In the genomic region with DNA sequence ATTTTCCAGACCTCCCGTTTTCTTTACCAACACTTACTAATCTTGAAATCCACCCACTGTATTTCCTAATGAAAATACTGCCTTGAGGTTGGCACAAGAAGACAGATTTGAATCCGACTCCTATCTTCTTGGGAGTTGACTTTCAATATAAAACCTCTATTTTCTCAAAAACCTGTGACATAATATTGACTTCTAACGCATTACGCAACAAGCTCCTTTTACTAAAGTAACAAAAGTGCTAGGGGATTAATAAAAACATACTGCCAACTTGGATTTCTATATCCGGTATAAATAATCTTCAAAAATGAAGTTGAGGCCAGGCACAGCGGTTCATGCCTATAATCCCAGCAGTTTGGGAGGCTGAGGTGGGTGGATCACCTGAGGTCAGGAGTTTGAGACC, we compare ENCODE assay signal across 33 cellular contexts.
"Had no signal": no experiment of that assay in that cellular context is flagged by ENCODE, and none has a peak within 500 bp of the region (broad histone marks: within the 10 kb centered on the region; RNA-seq: fewer than 3 reads in every experiment).

No MANE protein-coding gene starts in this region.

- FAIRE-seq: astrocyte, bronchial epithelial cell had no signal

- ATAC-seq: activated naive CD4-positive, alpha-beta T cell treated with anti-CD3 and anti-CD28 coated beads, Interleukin-2, amount 50 U/mL, for 72 hours; activated naive CD8-positive, alpha-beta T cell treated with anti-CD3 and anti-CD28 coated beads, Interleukin-2, amount 50 U/mL, for 24 hours; activated T-cell treated with anti-CD3 and anti-CD28 coated beads, Interleukin-2, amount 50 U/mL, for 4 hours; activated T-cell treated with anti-CD3 and anti-CD28 coated beads, Interleukin-2, amount 50 U/mL, for 72 hours; activated T-helper 17 cell treated with anti-CD3 and anti-CD28 coated beads, Interleukin-2, amount 50 U/mL, for 72 hours; body of pancreas had no signal

- H3K27ac ChIP-seq: adrenal gland, ascending aorta, body of pancreas, brain microvascular endothelial cell, breast epithelium, cardiac muscle cell had no signal

- H3K27me3 ChIP-seq: adrenal gland, ascending aorta, body of pancreas, brain microvascular endothelial cell, breast epithelium, cardiac muscle cell had no signal

- H3K4me3 ChIP-seq: adrenal gland, ascending aorta, body of pancreas, breast epithelium, cardiac muscle cell had no signal

- DNase-seq: activated effector memory CD4-positive, alpha-beta T cell treated with anti-CD3 and anti-CD28 coated beads, Interleukin-2, amount 50 U/mL, for 16 hours; activated effector memory CD4-positive, alpha-beta T cell treated with Interleukin-2 at 50 U/mL for 16 hours; activated gamma-delta T cell; activated gamma-delta T cell treated with Interleukin-2 at 50 U/mL for 16 hours; activated naive CD4-positive, alpha-beta T cell; activated naive CD4-positive, alpha-beta T cell treated with anti-CD3 and anti-CD28 coated beads for 36 hours; activated naive CD4-positive, alpha-beta T cell treated with anti-CD3 and anti-CD28 coated beads, Interleukin-2, amount 10 ng/mL, durations not matched to agents 7 days and 5 days; activated naive CD4-positive, alpha-beta T cell treated with anti-CD3 and anti-CD28 coated beads, Interleukin-2, amount 50 U/mL, for 16 hours; activated naive CD4-positive, alpha-beta T cell treated with Interleukin-2 at 50 U/mL for 16 hours; activated naive CD8-positive, alpha-beta T cell treated with anti-CD3 and anti-CD28 coated beads for 36 hours; activated naive CD8-positive, alpha-beta T cell treated with anti-CD3 and anti-CD28 coated beads, Interleukin-2, amount 10 ng/mL, durations not matched to agents 7 days and 5 days; activated naive CD8-positive, alpha-beta T cell treated with anti-CD3 and anti-CD28 coated beads, Interleukin-2, amount 50 U/mL, for 24 hours; activated T-cell treated with anti-CD3 and anti-CD28 coated beads, Interleukin-2, amount 50 U/mL, for 24 hours; activated T-cell treated with anti-CD3 and anti-CD28 coated beads, Interleukin-2, amount 50 U/mL, for 4 hours; activated T-cell treated with anti-CD3 and anti-CD28 coated beads, Interleukin-2, amount 50 U/mL, for 48 hours; activated T-cell treated with anti-CD3 and anti-CD28 coated beads, Interleukin-2, amount 50 U/mL, for 72 hours; adrenal gland; amniotic stem cell; amygdala; anterior cingulate cortex; aorta; body of pancreas; brain microvascular endothelial cell; caudate nucleus; central memory CD4-positive, alpha-beta T cell; cerebellar nuclear complex had no signal

- H3K4me1 ChIP-seq: adrenal gland, ascending aorta, body of pancreas, breast epithelium had no signal

- H3K36me3 ChIP-seq: adrenal gland, ascending aorta, brain microvascular endothelial cell, breast epithelium, cardiac muscle cell had no signal
